20 cellular contexts compared by ENCODE assay signal in genomic region chr12:23659151-23659550, GRCh38.
A peak's percentile ranks its signal among the peaks of the same experiment; 100 is the strongest.
DNase-seq lines count a peak whose midpoint lies in the region; ATAC-seq, FAIRE-seq and TF ChIP-seq lines count a peak whose summit lies in the region.
"Had no signal": no experiment of that assay in that cellular context is flagged by ENCODE, and none has a peak within 500 bp of the region (broad histone marks: within the 10 kb centered on the region; RNA-seq: fewer than 3 reads in every experiment).

No MANE protein-coding gene starts in this region.

- no peaks in the 10 kb centered on the region for H3K9me2 ChIP-seq in SK-N-SH

- intact Hi-C loops in K562 (cut with micrococcal nuclease): no loop called here

- POLR2A ChIA-PET in SK-N-SH (lab: Yijun Ruan, JAX): no interaction called here
- POLR2A ChIA-PET in K562 (lab: Yijun Ruan, JAX): interaction anchor here (1.1 to 2.2 kb wide), 2 partner anchors 9 to 97 kb away, joined by 6 to 8 read pairs; no protein-coding TSS in a partner anchor

- H2AFZ ChIP-seq in SK-N-SH (ENCODE audit: low read depth): no peak overlapping the region
- no peak overlapping the region for H2AFZ ChIP-seq in K562 (ENCODE audit: low read depth, low read length)
- H2AFZ ChIP-seq: GM23338 had no signal

- H3K9ac ChIP-seq in SK-N-SH (no peak overlapping the region), K562 (ENCODE audit: insufficient read depth in 1 of 2, low read depth in 2 of 2, low read length in 2 of 2) (no peak overlapping the region)

- ATAC-seq in SK-N-SH treated with all-trans-retinoic acid at 6 μM for 48 hours: no peak
- no peak for ATAC-seq in K562
- no peak for ATAC-seq in HG03460 (IDR thresholded peaks at IDR 0.05; ENCODE audit: unreplicated experiment)
- no peak for ATAC-seq in GM18907 (IDR thresholded peaks at IDR 0.05; ENCODE audit: unreplicated experiment)
- ATAC-seq: GM23338 had no signal

- FAIRE-seq in K562 (lab: Jason Lieb, UNC): peak; percentile 62
- FAIRE-seq: A204.1 had no signal

- DNase-seq in SK-N-SH: no peak
- no peak for DNase-seq in K562 (ENCODE audit: extremely low read depth in 1 of 4, low spot score in 3 of 4)
- peak; percentile 2 for DNase-seq in kidney tubule cell (ENCODE audit: low spot score)
- no peak for DNase-seq in NCI-H1436 treated with DMSO at 0.1 percent for 48 hours (lab: John Stamatoyannopoulos, UW)
- DNase-seq in activated gamma-delta T cell (lab: John Stamatoyannopoulos, UW): no peak
- DNase-seq: DMS79, IMR-90, NCI-H1048, NCI-H1417 treated with DMSO at 0.1 percent for 48 hours, NCI-H187 treated with DMSO at 0.1 percent for 48 hours, NCI-H2107, NCI-H69, Peyer's patch, SJCRH30 had no signal

- TF ChIP-seq CTCF in SK-N-SH (IDR thresholded peaks at IDR 0.05) (no peak), K562 (IDR thresholded peaks at IDR 0.05 in 2 of 3, conservative IDR thresholded peaks at IDR 0.05 in 1 of 3; ENCODE audit: insufficient read depth in 2 of 3, low read depth in 1 of 3, low read length in 3 of 3) (no peak)

- no TSS peak for BruUV-seq in K562 (replicated peaks; lab: Mats Ljungman, UMichigan)

- H3K9me3 ChIP-seq in SK-N-SH: no peaks in the 10 kb centered on the region
- no peaks in the 10 kb centered on the region for H3K9me3 ChIP-seq in K562 (replicated peaks; ENCODE audit: control insufficient read depth, insufficient read depth, low read depth, low read length)
- H3K9me3 ChIP-seq: HAP-1, Peyer's patch, SJCRH30 had no signal

- no peak for TF ChIP-seq POLR2A in K562 (conservative IDR thresholded peaks at IDR 0.05)

- H3K36me3 ChIP-seq in SK-N-SH (replicated peaks in 1 of 2; ENCODE audit: control insufficient read depth in 1 of 2, insufficient read depth in 2 of 2, low read length in 1 of 2) (no peaks in the 10 kb centered on the region), K562 (ENCODE audit: control insufficient read depth, insufficient read depth, low read length) (no peaks in the 10 kb centered on the region)
- H3K36me3 ChIP-seq: HAP-1, Peyer's patch, SJCRH30 had no signal

- no peaks in the 10 kb centered on the region for H3F3A ChIP-seq in SK-N-SH (replicated peaks; ENCODE audit: insufficient read depth)

- no peaks in the 10 kb centered on the region for H3K79me2 ChIP-seq in SK-N-SH (ENCODE audit: insufficient read depth)
- no peaks in the 10 kb centered on the region for H3K79me2 ChIP-seq in K562 (ENCODE audit: control insufficient read depth, insufficient read depth, low read length)

- TF ChIP-seq RAD21 in SK-N-SH (IDR thresholded peaks at IDR 0.05; ENCODE audit: low read length): no peak
- TF ChIP-seq RAD21 in K562 (CRISPR knock-in tag; conservative IDR thresholded peaks at IDR 0.05 in 1 of 2, IDR thresholded peaks at IDR 0.05 in 1 of 2): no peak

- no peaks in the 10 kb centered on the region for H3K9me1 ChIP-seq in K562 (ENCODE audit: control insufficient read depth, insufficient read depth, low read length)

- H3K4me1 ChIP-seq in SK-N-SH (ENCODE audit: control insufficient read depth in 1 of 2, insufficient read depth in 2 of 2, low read depth in 1 of 2, low read length in 1 of 2): peaks cover 0 to 2% of the 10 kb centered on the region in 2 experiments; a peak in 2 of 4 replicates
- H3K4me1 ChIP-seq in K562 (replicated peaks in 1 of 2; ENCODE audit: control insufficient read depth in 2 of 2, insufficient read depth in 2 of 2, low read length in 2 of 2): no peaks in the 10 kb centered on the region
- H3K4me1 ChIP-seq: SJCRH30 had no signal

- H3K27me3 ChIP-seq in SK-N-SH (ENCODE audit: insufficient read depth): no peaks in the 10 kb centered on the region
- no peaks in the 10 kb centered on the region for H3K27me3 ChIP-seq in K562 (ENCODE audit: control insufficient read depth in 2 of 2, insufficient read depth in 2 of 2, low read length in 2 of 2)
- H3K27me3 ChIP-seq: Peyer's patch, SJCRH30 had no signal

- TF ChIP-seq EP300 in SK-N-SH (IDR thresholded peaks at IDR 0.05; ENCODE audit: borderline replicate concordance in 1 of 2, low read depth in 1 of 2, low read length in 1 of 2) (peak in 1 of 2 experiments; percentile 50; a peak in 1 of 4 replicates), K562 (IDR thresholded peaks at IDR 0.05; ENCODE audit: low read length) (no peak)

- CTCF ChIA-PET in SK-N-SH (lab: Yijun Ruan, JAX) (no interaction called here), K562 (lab: Yijun Ruan, JAX; ENCODE audit: low intra/inter-chr PET ratio) (no interaction called here)

- WGBS in SK-N-SH (ENCODE audit: low lambda C conversion rate): 52% methylated on average over 6 of the region's 6 CpGs
- 90% methylated on average over 6 of the region's 6 CpGs for WGBS in K562 (ENCODE audit: insufficient coverage, low coverage, missing lambda C conversion rate)

- H3K4me2 ChIP-seq in SK-N-SH (no peak overlapping the region), K562 (ENCODE audit: insufficient read depth, low read length) (no peak overlapping the region)
- H3K4me2 ChIP-seq: GM23338 had no signal

- in situ Hi-C loops in K562 (cut with MboI): no loop called here

- H4K20me1 ChIP-seq in SK-N-SH (ENCODE audit: insufficient read depth) (no peaks in the 10 kb centered on the region), K562 (replicated peaks; ENCODE audit: control insufficient read depth, insufficient read depth, low read length) (no peaks in the 10 kb centered on the region)

- H3K27ac ChIP-seq in SK-N-SH (ENCODE audit: low read depth in 2 of 2, low read length in 1 of 2) (no peak overlapping the region), K562 (ENCODE audit: extremely low read depth, low read depth, low read length) (no peak overlapping the region)
- H3K27ac ChIP-seq: Peyer's patch, SJCRH30 had no signal

- H3K4me3 ChIP-seq in SK-N-SH (ENCODE audit: low read depth in 2 of 2, low read length in 1 of 2) (no peak overlapping the region), K562 (no peak overlapping the region)
- H3K4me3 ChIP-seq: GM23338, HAP-1, Peyer's patch, SJCRH30 had no signal

TF ChIP-seq in SK-N-SH, 30 proteins besides CTCF, POLR2A, EP300 and RAD21:
- peak; percentile 33; the same call in 1 of the 2 replicates for TF ChIP-seq RCOR1 (IDR thresholded peaks at IDR 0.05; ENCODE audit: low read length)
- TF ChIP-seq SIN3A (IDR thresholded peaks at IDR 0.05; ENCODE audit: borderline replicate concordance, low read depth, low read length): no peak

TF ChIP-seq in SK-N-SH treated with all-trans-retinoic acid at 6 μM for 48 hours, 23 proteins besides CTCF, POLR2A, EP300 and RAD21:
- no peak for TF ChIP-seq ZNF8 (CRISPR knock-in tag; IDR thresholded peaks at IDR 0.05)
- no peak for TF ChIP-seq CSRNP3 (CRISPR knock-in tag; IDR thresholded peaks at IDR 0.05)
- no peak for TF ChIP-seq TOX (CRISPR knock-in tag; IDR thresholded peaks at IDR 0.05; ENCODE audit: borderline replicate concordance)
- no peak for TF ChIP-seq ZNF70 (CRISPR knock-in tag; IDR thresholded peaks at IDR 0.05)
- no peak for TF ChIP-seq RARB (CRISPR knock-in tag; IDR thresholded peaks at IDR 0.05)
TF ChIP-seq in SK-N-SH treated with all-trans-retinoic acid at 6 μM for 48 hours: peak in this region for 0.

TF ChIP-seq in K562, 482 proteins besides CTCF, POLR2A, EP300 and RAD21 (continues in another document):
- TF ChIP-seq TRIM24 (IDR thresholded peaks at IDR 0.05): no peak
- no peak for TF ChIP-seq ZNF655 (CRISPR knock-in tag; IDR thresholded peaks at IDR 0.05)
- TF ChIP-seq IFI16 (CRISPR knock-in tag; IDR thresholded peaks at IDR 0.05): no peak
- no peak for TF ChIP-seq FOXA3 (CRISPR knock-in tag; conservative IDR thresholded peaks at IDR 0.05 in 1 of 2, IDR thresholded peaks at IDR 0.05 in 1 of 2)
- TF ChIP-seq RBM15 (IDR thresholded peaks at IDR 0.05; ENCODE audit: insufficient read depth, low read length): no peak
- TF ChIP-seq NFIC (IDR thresholded peaks at IDR 0.05): no peak
- TF ChIP-seq SETDB1 (IDR thresholded peaks at IDR 0.05; ENCODE audit: low read length): no peak
- no peak for TF ChIP-seq VEZF1 (CRISPR knock-in tag; IDR thresholded peaks at IDR 0.05)

Comparison
In these comparisons a context has a peak if more than half of its experiments do, and no peak if none do; other contexts are left out.
1. Of the 27 proteins assayed by ChIP-seq in both K562 and SK-N-SH: peak only in K562: none; only in SK-N-SH: RCOR1; in both: none; in neither: 25; mixed calls (peak in some experiments, not most) for 1.